Comparison of ENCODE assay signal across 9 cellular contexts in the genomic region with DNA sequence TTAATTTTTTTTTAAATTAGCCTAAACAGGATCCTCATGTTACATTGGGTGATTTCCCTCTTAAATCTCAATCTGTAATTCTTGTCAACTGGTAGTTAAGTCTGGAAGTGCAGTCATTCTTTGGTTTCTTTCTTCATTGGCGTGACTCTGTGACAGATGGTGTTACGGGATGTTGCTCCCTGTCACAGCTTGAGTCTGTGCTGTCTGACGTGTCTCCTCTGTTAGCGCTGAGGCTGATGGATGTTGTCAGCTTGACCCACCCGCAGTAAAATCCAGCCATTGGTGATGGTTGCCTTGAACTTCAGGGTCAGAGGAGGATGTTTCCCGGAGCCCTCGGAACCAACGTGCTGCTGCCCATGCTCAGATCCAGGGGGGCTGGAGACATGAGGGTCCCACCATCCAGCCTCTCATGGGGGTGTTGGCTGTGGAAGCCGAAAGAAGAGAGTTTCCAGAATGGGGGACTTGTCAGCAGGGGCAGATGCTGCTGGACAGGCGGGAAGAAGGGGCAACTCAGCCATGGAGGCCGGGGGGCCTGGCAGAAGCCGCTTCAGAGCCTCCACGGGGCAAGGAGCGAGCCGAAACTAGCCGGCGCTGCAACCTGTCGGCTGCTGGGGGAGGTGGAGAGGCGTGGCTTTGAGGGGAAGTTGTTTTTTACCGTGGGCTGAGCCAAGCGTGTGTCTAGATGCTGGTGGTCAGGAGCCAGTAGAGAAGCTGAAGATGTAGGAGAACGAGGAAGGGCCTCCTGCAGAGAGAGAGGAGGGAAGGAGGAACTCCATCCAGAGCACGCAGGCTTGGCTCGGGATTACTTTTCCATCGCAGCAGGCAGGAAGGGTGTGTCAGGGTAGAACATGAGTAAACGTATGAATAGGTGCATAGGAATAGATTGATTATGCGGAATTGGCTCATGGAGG. TPM values are rescaled to one million over a fixed set of nuclear protein-coding genes. Genes with fewer than 3 reads are reported as not detected.
DNase-seq lines count a peak whose midpoint lies in the region; ATAC-seq, FAIRE-seq and TF ChIP-seq lines count a peak whose summit lies in the region.
"Had no signal": no experiment of that assay in that cellular context is flagged by ENCODE, and none has a peak within 500 bp of the region (broad histone marks: within the 10 kb centered on the region; RNA-seq: fewer than 3 reads in every experiment).

No MANE protein-coding gene starts in this region.

- ATAC-seq in psoas muscle, result peak; percentile 18 to 70 (median 52)
- ATAC-seq in HG02759 (IDR thresholded peaks at IDR 0.05; ENCODE audit: unreplicated experiment), result no peak

- H3K9me3 ChIP-seq in esophagus (ENCODE audit: control insufficient read depth in 2 of 2, insufficient read depth in 1 of 2, low read depth in 1 of 2, low read length in 1 of 2) (no peaks in the 10 kb centered on the region), psoas muscle (no peaks in the 10 kb centered on the region)

- H3K4me3 ChIP-seq in esophagus (ENCODE audit: low read depth in 1 of 2, low read length in 2 of 2) (no peak overlapping the region), psoas muscle (peak overlapping the region; percentile 11)

- WGBS in esophagus, 2 donors, result 50 to 65% methylated on average over 27 of the region's 27 CpGs
- WGBS in psoas muscle, 3 donors, result 59 to 74% (median 63%) methylated on average over 27 of the region's 27 CpGs

- no peak for DNase-seq in GM12891 (ENCODE audit: insufficient read length, low spot score)
- DNase-seq in NCI-H69 (lab: John Stamatoyannopoulos, UW), result peak; percentile 78
- DNase-seq in psoas muscle, result no peak
- no peak for DNase-seq in erythroblast (lab: John Stamatoyannopoulos, UW)
- no peak for DNase-seq in NCI-H1417 treated with DMSO at 0.1 percent for 48 hours (lab: John Stamatoyannopoulos, UW)
- no peak for DNase-seq in superior temporal gyrus (ENCODE audit: extremely low spot score)
- DNase-seq: GF-D8 had no signal

- FAIRE-seq in GM12891 (lab: Jason Lieb, UNC), result no peak

- H3K4me1 ChIP-seq in esophagus (ENCODE audit: control insufficient read depth in 2 of 2, insufficient read depth in 2 of 2, low read length in 1 of 2), result peaks cover 8 to 25% of the 10 kb centered on the region in 2 donors
- peaks cover 75% of the 10 kb centered on the region for H3K4me1 ChIP-seq in psoas muscle

- no peak for TF ChIP-seq CTCF in psoas muscle (IDR thresholded peaks at IDR 0.05)

- peaks cover 0 to 19% of the 10 kb centered on the region in 2 donors for H3K36me3 ChIP-seq in esophagus (ENCODE audit: control insufficient read depth in 2 of 2, insufficient read depth in 2 of 2, low read length in 1 of 2)
- peaks cover 0 to 34% of the 10 kb centered on the region in 2 donors for H3K36me3 ChIP-seq in psoas muscle (ENCODE audit: insufficient read depth in 1 of 2, low read depth in 1 of 2)

- H3K27ac ChIP-seq in esophagus (ENCODE audit: low read depth in 2 of 2, low read length in 1 of 2), result peak overlapping the region; percentile 93 to 96
- H3K27ac ChIP-seq in psoas muscle, result peak overlapping the region; percentile 96

- no peak for TF ChIP-seq POLR2A in GM12891 (IDR thresholded peaks at IDR 0.05; ENCODE audit: low read depth, low read length)
- no peak for TF ChIP-seq POLR2A in erythroblast (IDR thresholded peaks at IDR 0.05; ENCODE audit: low read length)

- intact Hi-C loops in psoas muscle (cut with DNase I), result loop anchor here (5.0 kb wide), 2 partner anchors 37 to 48 kb away; no protein-coding TSS in a partner anchor

- H3K27me3 ChIP-seq in esophagus (ENCODE audit: control insufficient read depth in 1 of 2, insufficient read depth in 2 of 2, low read length in 2 of 2), result no peaks in the 10 kb centered on the region
- no peaks in the 10 kb centered on the region for H3K27me3 ChIP-seq in psoas muscle (ENCODE audit: insufficient read depth in 3 of 3, low read length in 2 of 3)

TF ChIP-seq in GM12891, 5 proteins besides CTCF, POLR2A, EP300 and RAD21:
- TF ChIP-seq POU2F2 (IDR thresholded peaks at IDR 0.05; ENCODE audit: low read depth, low read length) (no peak), PAX5 (IDR thresholded peaks at IDR 0.05; ENCODE audit: insufficient read depth, low read length, severe bottlenecking) (no peak), TAF1 (IDR thresholded peaks at IDR 0.05; ENCODE audit: low read depth, low read length) (no peak), POLR2AphosphoS5 (IDR thresholded peaks at IDR 0.05; ENCODE audit: low read depth, low read length) (0 out of 2 replicates have a peak, but pooled peaks have one; percentile 9), SPI1 (IDR thresholded peaks at IDR 0.05; ENCODE audit: low read depth, low read length) (no peak)

RNA-seq across cellular contexts. Expression of gene SUN1, which starts 3.5 kb away (rescaled TPM):
- 60.4 TPM for polyA plus RNA-seq in GM12891 (2012; ENCODE audit: low read depth, missing spikeins)
- 10 to 100 TPM; 54.7 to 91.6 TPM for polyA plus RNA-seq in esophagus
- total RNA-seq in psoas muscle, result 100 to 1,000 TPM; 125 to 144 (median 137) TPM
- 100 to 1,000 TPM in 1 of 3 donors, 10 to 100 TPM in 2; 52.5 to 159 (median 64.6) TPM for polyA plus RNA-seq in psoas muscle

RNA-seq across cellular contexts. Expression of gene GET4, which starts 40.6 kb away (rescaled TPM):
- 27.1 TPM for polyA plus RNA-seq in GM12891 (2012; ENCODE audit: low read depth, missing spikeins)
- polyA plus RNA-seq in esophagus (10 to 100 TPM; 43.2 to 44.5 TPM), psoas muscle (10 to 100 TPM; 36.8 to 51.1 (median 48.3) TPM)
- total RNA-seq in psoas muscle, result 10 to 100 TPM; 27.3 to 42.3 (median 29.1) TPM
